8 cellular contexts compared by ENCODE assay signal in genomic region chr20:5608104-5608447, GRCh38.
DNase-seq lines count a peak whose midpoint lies in the region; TF ChIP-seq lines count a peak whose summit lies in the region.

No MANE protein-coding gene starts in this region.

- DNase-seq in NCI-H2107 treated with DMSO at 0.1 percent for 48 hours (lab: John Stamatoyannopoulos, UW; ENCODE audit: unreplicated experiment) = peak; percentile 71
- no peak for DNase-seq in NCI-H2107 (lab: John Stamatoyannopoulos, UW)
- peak; percentile 64 for DNase-seq in NCI-H2196 treated with DMSO at 0.1 percent for 48 hours (lab: John Stamatoyannopoulos, UW; ENCODE audit: unreplicated experiment)
- DNase-seq in coronary artery (ENCODE audit: low spot score) = no peak
- DNase-seq in retinal pigment epithelial cell (ENCODE audit: low read depth) = no peak
- no peak for DNase-seq in GM10266 (ENCODE audit: extremely low spot score)
- no peak for DNase-seq in GM13977 (ENCODE audit: low spot score)
- no peak for DNase-seq in germinal center (ENCODE audit: low spot score)

- no peak for TF ChIP-seq CTCF in coronary artery (IDR thresholded peaks at IDR 0.05)
- no peak for TF ChIP-seq CTCF in retinal pigment epithelial cell (conservative IDR thresholded peaks at IDR 0.05; ENCODE audit: low read depth, low read length)
- no peak for TF ChIP-seq CTCF in GM10266 (IDR thresholded peaks at IDR 0.05; ENCODE audit: control insufficient read depth, insufficient read depth, low read depth, missing control alignments)
- no peak for TF ChIP-seq CTCF in GM13977 (IDR thresholded peaks at IDR 0.05; ENCODE audit: extremely low read depth, insufficient read depth, missing control alignments)

- H3K4me3 ChIP-seq in coronary artery (peak overlapping the region; percentile 94), retinal pigment epithelial cell (ENCODE audit: low read length) (peak overlapping the region; percentile 94)

- peak overlapping the region; percentile 11 to 18 for H3K27ac ChIP-seq in coronary artery

- in situ Hi-C loops in GM13977 (cut with MboI; ENCODE audit: low pct_unique_long_range_greater_than_20kb, low sequenced_read_pairs, unreplicated experiment) = no loop called here

Comparison
In these comparisons a context has a peak if more than half of its experiments do, and no peak if none do; other contexts are left out.
1. DNase-seq: peak in NCI-H2107 treated with DMSO at 0.1 percent for 48 hours (single experiment) and NCI-H2196 treated with DMSO at 0.1 percent for 48 hours (single experiment); none in NCI-H2107 (single experiment), coronary artery (single experiment), retinal pigment epithelial cell (single experiment), GM10266 (single experiment), GM13977 (single experiment) and germinal center (single experiment).